8 cellular contexts compared by ENCODE assay signal in the genomic region with DNA sequence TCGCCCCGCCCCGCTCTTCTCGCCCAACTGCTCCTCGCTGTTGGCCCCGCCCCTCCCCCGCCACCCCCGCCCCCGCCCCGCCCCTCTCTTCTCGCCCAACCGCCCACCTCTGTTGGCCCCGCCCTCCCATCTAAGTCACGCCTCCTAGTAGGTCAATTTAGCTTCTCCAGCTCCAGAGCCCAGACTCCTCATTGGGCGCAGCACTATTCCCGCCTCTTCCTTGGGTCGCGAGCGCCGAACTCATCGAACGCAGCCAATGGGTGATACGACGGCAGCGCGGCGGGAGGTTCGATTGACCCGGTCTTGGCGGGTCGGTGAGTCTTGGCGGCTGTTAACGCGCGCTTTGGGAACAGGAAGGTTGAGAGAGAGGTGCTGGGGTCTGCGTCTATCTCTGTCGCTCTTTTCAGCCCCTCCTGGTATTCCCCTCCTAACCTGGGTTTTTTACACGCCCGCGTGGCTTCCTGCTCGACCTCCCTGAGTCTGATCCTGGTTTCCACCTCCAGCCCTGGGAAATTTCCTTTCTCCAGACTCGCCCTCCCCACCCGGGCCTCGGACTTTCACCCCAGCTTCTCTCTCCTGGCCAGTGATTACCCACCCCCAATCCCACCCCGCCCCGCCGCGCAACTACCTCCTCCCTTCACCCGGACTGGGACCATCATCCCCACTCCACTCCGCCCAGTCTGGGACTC. TPM values are rescaled to one million over a fixed set of nuclear protein-coding genes. Genes with fewer than 3 reads are reported as not detected.
DNase-seq lines count a peak whose midpoint lies in the region; ATAC-seq and TF ChIP-seq lines count a peak whose summit lies in the region.

Gene RAD54L (plus strand): TSS at position 331 of the 689 bp plus-strand sequence. CDS start 643 bp downstream, outside the sequence.

- POLR2A ChIA-PET in WTC11 (lab: Charles Lee): interaction anchor here (1.2 to 1.5 kb wide), 2 partner anchors 23 to 56 kb away, joined by 5 to 8 read pairs; partner anchors contain the start of genes LRRC41 and UQCRH

- peaks cover 17% of the 10 kb centered on the region for H3K4me1 Mint-ChIP-seq in WTC11
- H3K4me1 Mint-ChIP-seq in immature natural killer cell: peaks cover 15% of the 10 kb centered on the region in 2 donors

- H3K4me3 ChIP-seq in spleen: peak within 1 kb of the TSS; percentile 57 to 88 (median 69)

- no peak for TF ChIP-seq POLR2A in spleen (IDR thresholded peaks at IDR 0.05)

- 1 to 4% (median 3%) methylated on average over 45 to 49 of the region's 50 CpGs for WGBS in spleen, 5 donors

- H3K27ac Mint-ChIP-seq in WTC11 (peak within 1 kb of the TSS; percentile 99), immature natural killer cell (peak within 1 kb of the TSS; percentile 76 to 92 (median 86))

- TF ChIP-seq CTCF in WTC11 (IDR thresholded peaks at IDR 0.05): no peak
- TF ChIP-seq CTCF in spleen (IDR thresholded peaks at IDR 0.05 in 8 of 11, conservative IDR thresholded peaks at IDR 0.05 in 3 of 11): no peak

- intact Hi-C loops in spleen (cut with DNase I; ENCODE audit: low total_unique reads): loop anchor here (5.0 kb wide), 1 partner anchor 55 kb away; the partner anchor contains the start of genes LRRC41 and UQCRH

- CTCF ChIA-PET in WTC11 (lab: Charles Lee): interaction anchor here (0.5 to 5.8 kb wide), 26 partner anchors 11 to 432 kb away, joined by 3 to 126 read pairs (median 4); partner anchors contain the start of genes LRRC41, NSUN4, POMGNT1 and UQCRH

- H3K9me3 Mint-ChIP-seq in WTC11 (peaks cover 5% of the 10 kb centered on the region), immature natural killer cell (no peaks in the 10 kb centered on the region)

- H3K36me3 Mint-ChIP-seq in WTC11: peaks cover 33% of the 10 kb centered on the region
- H3K36me3 Mint-ChIP-seq in immature natural killer cell: no peaks in the 10 kb centered on the region

- DNase-seq in AG08396 (ENCODE audit: low spot score): peak; percentile 98
- peak; percentile 99 for DNase-seq in NCI-H345 (lab: John Stamatoyannopoulos, UW)
- DNase-seq in WTC11 (ENCODE audit: low spot score): peak; percentile 99
- DNase-seq in caudate nucleus (lab: John Stamatoyannopoulos, UW): peak; percentile 50 to 99 (median 96)
- DNase-seq in immature natural killer cell: peak; percentile 94 to 96 (median 95)
- DNase-seq in spleen: peak; percentile 98

- ATAC-seq in GM19023 (IDR thresholded peaks at IDR 0.05; ENCODE audit: unreplicated experiment) (peak; percentile 93), HG03196 (IDR thresholded peaks at IDR 0.05; ENCODE audit: unreplicated experiment) (peak; percentile 93), WTC11 (peak; percentile 90)

- no peak within 1 kb of the TSS for H3K27ac ChIP-seq in caudate nucleus (ENCODE audit: low read depth, low read length)
- H3K27ac ChIP-seq in spleen: peak within 1 kb of the TSS in 7 of 8 donors; percentile 11 to 79 (median 72)

- peaks cover 0 to 24% (median 18%) of the 10 kb centered on the region in 6 donors for H3K4me1 ChIP-seq in spleen

- H3K4me3 Mint-ChIP-seq in WTC11: peak within 1 kb of the TSS; percentile 99
- peak within 1 kb of the TSS; percentile 92 to 97 (median 95) for H3K4me3 Mint-ChIP-seq in immature natural killer cell

- H3K27me3 Mint-ChIP-seq in WTC11 (ENCODE audit: low read depth) (no peaks in the 10 kb centered on the region; the same call in 1 of the 2 replicates), immature natural killer cell (ENCODE audit: low read depth in 3 of 3) (peaks cover 2 to 4% (median 2%) of the 10 kb centered on the region in 3 donors)

- peaks cover 0 to 16% (median 0%) of the 10 kb centered on the region in 6 donors for H3K36me3 ChIP-seq in spleen

- H3K9me3 ChIP-seq in spleen: no peaks in the 10 kb centered on the region

- no peaks in the 10 kb centered on the region for H3K27me3 ChIP-seq in spleen (replicated peaks in 1 of 7)

TF ChIP-seq in WTC11, 78 proteins besides CTCF, POLR2A, EP300 and RAD21 (continues in another document):
- TF ChIP-seq, protein P1, sequence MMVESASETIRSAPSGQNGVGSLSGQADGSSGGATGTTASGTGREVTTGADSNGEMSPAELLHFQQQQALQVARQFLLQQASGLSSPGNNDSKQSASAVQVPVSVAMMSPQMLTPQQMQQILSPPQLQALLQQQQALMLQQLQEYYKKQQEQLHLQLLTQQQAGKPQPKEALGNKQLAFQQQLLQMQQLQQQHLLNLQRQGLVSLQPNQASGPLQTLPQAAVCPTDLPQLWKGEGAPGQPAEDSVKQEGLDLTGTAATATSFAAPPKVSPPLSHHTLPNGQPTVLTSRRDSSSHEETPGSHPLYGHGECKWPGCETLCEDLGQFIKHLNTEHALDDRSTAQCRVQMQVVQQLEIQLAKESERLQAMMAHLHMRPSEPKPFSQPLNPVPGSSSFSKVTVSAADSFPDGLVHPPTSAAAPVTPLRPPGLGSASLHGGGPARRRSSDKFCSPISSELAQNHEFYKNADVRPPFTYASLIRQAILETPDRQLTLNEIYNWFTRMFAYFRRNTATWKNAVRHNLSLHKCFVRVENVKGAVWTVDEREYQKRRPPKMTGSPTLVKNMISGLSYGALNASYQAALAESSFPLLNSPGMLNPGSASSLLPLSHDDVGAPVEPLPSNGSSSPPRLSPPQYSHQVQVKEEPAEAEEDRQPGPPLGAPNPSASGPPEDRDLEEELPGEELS (CRISPR knock-in tag; IDR thresholded peaks at IDR 0.05): peak; percentile 61; the same call in 1 of the 2 replicates
- no peak for TF ChIP-seq HMGA2 (CRISPR knock-in tag; IDR thresholded peaks at IDR 0.05)
- no peak for TF ChIP-seq NR2C2 (CRISPR knock-in tag; IDR thresholded peaks at IDR 0.05)
- TF ChIP-seq TEAD1 (CRISPR knock-in tag; IDR thresholded peaks at IDR 0.05): 0 out of 2 replicates have a peak, but pooled peaks have one; percentile 19
- no peak for TF ChIP-seq IRF1 (CRISPR knock-in tag; IDR thresholded peaks at IDR 0.05)
- TF ChIP-seq USF2 (CRISPR knock-in tag; IDR thresholded peaks at IDR 0.05): no peak
- no peak for TF ChIP-seq ZNF263 (CRISPR knock-in tag; IDR thresholded peaks at IDR 0.05; ENCODE audit: low read depth)
- TF ChIP-seq FOXK1 (CRISPR knock-in tag; IDR thresholded peaks at IDR 0.05): peak; percentile 88
- TF ChIP-seq, protein P2, sequence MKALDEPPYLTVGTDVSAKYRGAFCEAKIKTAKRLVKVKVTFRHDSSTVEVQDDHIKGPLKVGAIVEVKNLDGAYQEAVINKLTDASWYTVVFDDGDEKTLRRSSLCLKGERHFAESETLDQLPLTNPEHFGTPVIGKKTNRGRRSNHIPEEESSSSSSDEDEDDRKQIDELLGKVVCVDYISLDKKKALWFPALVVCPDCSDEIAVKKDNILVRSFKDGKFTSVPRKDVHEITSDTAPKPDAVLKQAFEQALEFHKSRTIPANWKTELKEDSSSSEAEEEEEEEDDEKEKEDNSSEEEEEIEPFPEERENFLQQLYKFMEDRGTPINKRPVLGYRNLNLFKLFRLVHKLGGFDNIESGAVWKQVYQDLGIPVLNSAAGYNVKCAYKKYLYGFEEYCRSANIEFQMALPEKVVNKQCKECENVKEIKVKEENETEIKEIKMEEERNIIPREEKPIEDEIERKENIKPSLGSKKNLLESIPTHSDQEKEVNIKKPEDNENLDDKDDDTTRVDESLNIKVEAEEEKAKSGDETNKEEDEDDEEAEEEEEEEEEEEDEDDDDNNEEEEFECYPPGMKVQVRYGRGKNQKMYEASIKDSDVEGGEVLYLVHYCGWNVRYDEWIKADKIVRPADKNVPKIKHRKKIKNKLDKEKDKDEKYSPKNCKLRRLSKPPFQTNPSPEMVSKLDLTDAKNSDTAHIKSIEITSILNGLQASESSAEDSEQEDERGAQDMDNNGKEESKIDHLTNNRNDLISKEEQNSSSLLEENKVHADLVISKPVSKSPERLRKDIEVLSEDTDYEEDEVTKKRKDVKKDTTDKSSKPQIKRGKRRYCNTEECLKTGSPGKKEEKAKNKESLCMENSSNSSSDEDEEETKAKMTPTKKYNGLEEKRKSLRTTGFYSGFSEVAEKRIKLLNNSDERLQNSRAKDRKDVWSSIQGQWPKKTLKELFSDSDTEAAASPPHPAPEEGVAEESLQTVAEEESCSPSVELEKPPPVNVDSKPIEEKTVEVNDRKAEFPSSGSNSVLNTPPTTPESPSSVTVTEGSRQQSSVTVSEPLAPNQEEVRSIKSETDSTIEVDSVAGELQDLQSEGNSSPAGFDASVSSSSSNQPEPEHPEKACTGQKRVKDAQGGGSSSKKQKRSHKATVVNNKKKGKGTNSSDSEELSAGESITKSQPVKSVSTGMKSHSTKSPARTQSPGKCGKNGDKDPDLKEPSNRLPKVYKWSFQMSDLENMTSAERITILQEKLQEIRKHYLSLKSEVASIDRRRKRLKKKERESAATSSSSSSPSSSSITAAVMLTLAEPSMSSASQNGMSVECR (CRISPR knock-in tag; IDR thresholded peaks at IDR 0.05; ENCODE audit: borderline replicate concordance): 0 out of 2 replicates have a peak, but pooled peaks have one; percentile 64
- TF ChIP-seq ZMAT4 (CRISPR knock-in tag; IDR thresholded peaks at IDR 0.05): no peak
- TF ChIP-seq, protein P3, sequence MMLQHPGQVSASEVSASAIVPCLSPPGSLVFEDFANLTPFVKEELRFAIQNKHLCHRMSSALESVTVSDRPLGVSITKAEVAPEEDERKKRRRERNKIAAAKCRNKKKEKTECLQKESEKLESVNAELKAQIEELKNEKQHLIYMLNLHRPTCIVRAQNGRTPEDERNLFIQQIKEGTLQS (CRISPR knock-in tag; conservative IDR thresholded peaks at IDR 0.05): no peak
- no peak for TF ChIP-seq NR3C1 (CRISPR knock-in tag; conservative IDR thresholded peaks at IDR 0.05; ENCODE audit: low read depth)

RNA-seq across cellular contexts. Expression of gene RAD54L, which starts in this region (rescaled TPM):
- 51.2 to 54.7 TPM (median 53.7 TPM) in 3 replicates for total RNA-seq in WTC11 (2021)
- under 1 TPM in 2 of 3 donors, not detected in 1; 0.51 to 0.90 TPM for polyA plus RNA-seq in immature natural killer cell
- 1 to 10 TPM; 2.4 to 9.2 (median 2.9) TPM for total RNA-seq in spleen
- polyA plus RNA-seq in spleen: 1 to 10 TPM; 2.9 to 4.1 (median 2.9) TPM

Comparison
In these comparisons a context has a peak if more than half of its experiments do, and no peak if none do; other contexts are left out.
1. Peak in DNase-seq in immature natural killer cell; RNA of the gene not detected or under 1 TPM.